15 cellular contexts compared by ENCODE assay signal in the genomic region with DNA sequence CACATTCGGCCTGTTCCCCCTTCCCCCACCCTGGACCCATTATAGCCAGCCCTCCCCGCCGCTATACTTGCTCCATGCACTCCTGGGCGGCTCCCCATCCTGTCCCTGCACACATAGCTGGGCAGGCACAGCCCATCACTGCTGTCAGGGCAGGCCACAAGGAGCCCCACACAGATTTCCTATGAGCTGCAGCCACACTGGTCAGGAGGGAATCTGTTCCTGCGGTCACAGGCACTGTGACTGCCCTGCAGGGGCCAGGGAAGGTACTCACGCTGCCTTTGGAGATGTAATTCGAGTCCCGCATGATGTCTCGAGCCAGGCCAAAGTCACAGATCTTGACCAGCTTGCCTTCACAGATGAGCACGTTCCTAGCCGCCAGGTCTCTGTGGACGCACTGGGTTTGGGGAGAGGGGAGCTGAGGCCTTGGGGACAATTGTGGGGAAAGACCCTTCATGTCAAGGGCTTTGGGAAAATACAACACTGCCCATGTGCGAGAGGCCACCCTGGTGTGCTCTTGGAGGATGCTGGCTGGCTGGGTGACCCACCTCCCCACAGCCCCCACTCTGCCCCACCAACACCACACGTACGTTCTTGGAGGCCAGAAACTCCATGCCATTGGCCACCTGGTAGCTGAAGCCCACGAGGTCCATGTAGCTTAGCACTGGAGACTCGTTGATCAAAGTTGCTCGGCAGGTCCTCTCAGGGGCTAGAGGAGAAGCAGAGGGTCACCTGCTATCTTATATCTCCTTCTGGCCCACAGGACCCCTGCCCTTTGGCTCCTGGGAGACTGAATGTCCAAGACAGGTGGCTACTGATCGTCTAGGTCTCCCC. TPM values are rescaled to one million over a fixed set of nuclear protein-coding genes. Genes with fewer than 3 reads are reported as not detected.
"Had no signal": no experiment of that assay in that cellular context is flagged by ENCODE, and none has a peak within 500 bp of the region (broad histone marks: within the 10 kb centered on the region; RNA-seq: fewer than 3 reads in every experiment).

No MANE protein-coding gene starts in this region.

- ATAC-seq: activated CD4-positive, CD25-positive, alpha-beta regulatory T cell treated with anti-CD3 and anti-CD28 coated beads, Interleukin-2, amount 50 U/mL, for 24 hours; activated naive CD8-positive, alpha-beta T cell treated with anti-CD3 and anti-CD28 coated beads, Interleukin-2, amount 50 U/mL, for 24 hours; activated T-cell treated with anti-CD3 and anti-CD28 coated beads, Interleukin-2, amount 50 U/mL, for 4 hours; esophagus mucosa; natural killer cell had no signal

- H3K4me1 Mint-ChIP-seq: activated naive CD8-positive, alpha-beta T cell treated with anti-CD3 and anti-CD28 coated beads, Interleukin-2, amount 50 U/mL, for 24 hours; immature natural killer cell had no signal

- H3K27ac ChIP-seq: stomach had no signal

- H3K4me3 ChIP-seq: stomach had no signal

- H3K27me3 Mint-ChIP-seq: activated CD4-positive, alpha-beta memory T cell treated with anti-CD3 and anti-CD28 coated beads for 36 hours; activated naive CD8-positive, alpha-beta T cell treated with anti-CD3 and anti-CD28 coated beads, Interleukin-2, amount 50 U/mL, for 24 hours had no signal

- H3K27ac Mint-ChIP-seq: activated CD4-positive, alpha-beta memory T cell treated with anti-CD3 and anti-CD28 coated beads for 36 hours; activated naive CD8-positive, alpha-beta T cell treated with anti-CD3 and anti-CD28 coated beads, Interleukin-2, amount 50 U/mL, for 24 hours; immature natural killer cell; natural killer cell had no signal

- H3K36me3 Mint-ChIP-seq: activated CD4-positive, alpha-beta memory T cell treated with anti-CD3 and anti-CD28 coated beads for 36 hours; natural killer cell had no signal

- H3K9me3 ChIP-seq: stomach had no signal

- H3K4me3 Mint-ChIP-seq: activated CD4-positive, alpha-beta memory T cell treated with anti-CD3 and anti-CD28 coated beads for 36 hours; activated naive CD8-positive, alpha-beta T cell treated with anti-CD3 and anti-CD28 coated beads, Interleukin-2, amount 50 U/mL, for 24 hours; activated T-cell treated with anti-CD3 and anti-CD28 coated beads, Interleukin-2, amount 50 U/mL, for 4 hours; immature natural killer cell; natural killer cell had no signal

- DNase-seq: activated effector memory CD4-positive, alpha-beta T cell treated with anti-CD3 and anti-CD28 coated beads, Interleukin-2, amount 50 U/mL, for 16 hours; activated naive CD8-positive, alpha-beta T cell treated with anti-CD3 and anti-CD28 coated beads, Interleukin-2, amount 50 U/mL, for 24 hours; activated T-cell treated with anti-CD3 and anti-CD28 coated beads, Interleukin-2, amount 50 U/mL, for 4 hours; caudate nucleus; immature natural killer cell; natural killer cell; occipital lobe; stimulated activated CD4-positive, alpha-beta T cell treated with anti-CD3 and anti-CD28 coated beads, Interleukin-15, amount 100 ng/mL, for 24 hours; stimulated activated CD4-positive, alpha-beta T cell treated with anti-CD3 and anti-CD28 coated beads, Interleukin-4, amount 100 ng/mL, for 24 hours; stomach had no signal

- H3K27me3 ChIP-seq: stomach had no signal

- H3K9me3 Mint-ChIP-seq: activated CD4-positive, alpha-beta memory T cell treated with anti-CD3 and anti-CD28 coated beads for 36 hours; activated naive CD8-positive, alpha-beta T cell treated with anti-CD3 and anti-CD28 coated beads, Interleukin-2, amount 50 U/mL, for 24 hours; activated T-cell treated with anti-CD3 and anti-CD28 coated beads, Interleukin-2, amount 50 U/mL, for 4 hours; immature natural killer cell; natural killer cell had no signal

RNA-seq across cellular contexts. Expression of gene CSF1R, which starts 34.5 kb away (rescaled TPM):
- total RNA-seq: pulmonary artery endothelial cell; T-helper 2 cell treated with Interferon-gamma antibody and Interleukin-4, amounts not matched to agents 100 ng/mL and 5 ng/mL, for 36 hours had no signal

RNA-seq across cellular contexts. Expression of gene CDX1, which starts 45.7 kb away (rescaled TPM):
- total RNA-seq: activated CD4-positive, alpha-beta memory T cell treated with anti-CD3 and anti-CD28 coated beads for 36 hours; esophagus mucosa; natural killer cell; occipital lobe; pulmonary artery endothelial cell; T-helper 2 cell treated with Interferon-gamma antibody and Interleukin-4, amounts not matched to agents 100 ng/mL and 5 ng/mL, for 36 hours had no signal
- polyA plus RNA-seq: immature natural killer cell had no signal
